ENCODE assay signal across 20 cellular contexts in the genomic region with DNA sequence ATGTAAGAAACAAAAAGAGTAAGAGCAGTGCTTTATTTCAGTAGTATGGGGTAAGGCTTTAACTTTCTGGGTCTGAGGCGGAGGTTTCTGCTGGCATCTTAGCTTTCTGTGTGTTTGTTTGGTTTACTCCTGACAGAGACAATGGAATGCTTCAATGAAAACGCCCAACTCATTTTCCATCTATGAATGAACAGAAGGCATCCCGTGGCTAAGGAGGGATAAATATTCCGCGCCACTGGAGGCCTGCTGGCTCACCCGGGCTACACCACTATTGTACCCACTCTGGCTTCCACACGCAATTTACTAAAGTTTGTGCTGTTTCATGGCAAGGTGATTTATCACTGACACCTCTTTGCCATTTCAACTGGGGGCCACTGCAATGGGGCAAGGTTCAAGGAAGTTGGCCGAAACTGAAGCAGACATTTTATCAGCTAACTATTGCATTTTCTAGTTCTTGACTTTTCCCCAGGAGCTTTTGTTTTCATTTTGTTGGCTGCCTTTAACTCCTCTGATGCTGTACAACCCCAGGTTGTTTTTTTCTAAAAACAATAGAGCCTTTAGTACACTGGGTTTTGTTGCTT. TPM values are rescaled to one million over a fixed set of nuclear protein-coding genes. Genes with fewer than 3 reads are reported as not detected.
"Had no signal": no experiment of that assay in that cellular context is flagged by ENCODE, and none has a peak within 500 bp of the region (broad histone marks: within the 10 kb centered on the region; RNA-seq: fewer than 3 reads in every experiment).

No MANE protein-coding gene starts in this region.

- H3K36me3 ChIP-seq: upper lobe of left lung had no signal

- H3K9me3 ChIP-seq: upper lobe of left lung had no signal

- DNase-seq: activated CD4-positive, alpha-beta T cell treated with anti-CD3 and anti-CD28 coated beads, Interleukin-2, amount 50 U/mL, for 1 hour; activated CD4-positive, CD25-positive, alpha-beta regulatory T cell treated with anti-CD3 and anti-CD28 coated beads, Interleukin-2, amount 50 U/mL, for 72 hours; activated CD8-positive, alpha-beta memory T cell treated with anti-CD3 and anti-CD28 coated beads for 24 hours; activated CD8-positive, alpha-beta memory T cell treated with anti-CD3 and anti-CD28 coated beads, Interleukin-2, amount 50 U/mL, for 48 hours; activated effector memory CD4-positive, alpha-beta T cell treated with Interleukin-2 at 50 U/mL for 16 hours; activated naive CD4-positive, alpha-beta T cell treated with anti-CD3 and anti-CD28 coated beads, Interleukin-2, amount 10 ng/mL, durations not matched to agents 7 days and 5 days; activated naive CD8-positive, alpha-beta T cell treated with anti-CD3 and anti-CD28 coated beads, Interleukin-2, amount 50 U/mL, for 24 hours; activated T-cell treated with anti-CD3 and anti-CD28 coated beads, Interleukin-2, amount 50 U/mL, for 48 hours; foreskin fibroblast; occipital lobe; posterior cingulate gyrus; stimulated activated CD4-positive, alpha-beta T cell treated with anti-CD3 and anti-CD28 coated beads, Interleukin-15, amount 100 ng/mL, for 24 hours; stimulated activated CD4-positive, alpha-beta T cell treated with anti-CD3 and anti-CD28 coated beads, Interleukin-2, amount 100 ng/mL, for 48 hours; T-helper 17 cell; upper lobe of left lung had no signal

- H3K27me3 Mint-ChIP-seq: activated naive CD4-positive, alpha-beta T cell treated with anti-CD3 and anti-CD28 coated beads, Interleukin-2, amount 10 ng/mL, durations not matched to agents 7 days and 5 days; activated naive CD8-positive, alpha-beta T cell treated with anti-CD3 and anti-CD28 coated beads, Interleukin-2, amount 50 U/mL, for 24 hours; stimulated activated naive CD8-positive, alpha-beta T cell treated with anti-CD3 and anti-CD28 coated beads, Interleukin-15, Interleukin-2, amounts not matched to agents 100 ng/mL and 50 ng/mL, for 24 hours; T-helper 17 cell had no signal

- H3K4me1 ChIP-seq: upper lobe of left lung had no signal

- H3K4me3 ChIP-seq: skin epidermis, upper lobe of left lung had no signal

- H3K4me1 Mint-ChIP-seq: activated naive CD4-positive, alpha-beta T cell treated with anti-CD3 and anti-CD28 coated beads, Interleukin-2, amount 10 ng/mL, durations not matched to agents 7 days and 5 days; activated naive CD8-positive, alpha-beta T cell treated with anti-CD3 and anti-CD28 coated beads, Interleukin-2, amount 50 U/mL, for 24 hours; T-helper 17 cell had no signal

- H3K27ac Mint-ChIP-seq: activated naive CD4-positive, alpha-beta T cell treated with anti-CD3 and anti-CD28 coated beads, Interleukin-2, amount 10 ng/mL, durations not matched to agents 7 days and 5 days; activated naive CD8-positive, alpha-beta T cell treated with anti-CD3 and anti-CD28 coated beads, Interleukin-2, amount 50 U/mL, for 24 hours; nephron; stimulated activated naive CD8-positive, alpha-beta T cell treated with anti-CD3 and anti-CD28 coated beads, Interleukin-15, Interleukin-2, amounts not matched to agents 100 ng/mL and 50 ng/mL, for 24 hours; T-helper 17 cell had no signal

- H3K4me3 Mint-ChIP-seq: activated naive CD4-positive, alpha-beta T cell treated with anti-CD3 and anti-CD28 coated beads, Interleukin-2, amount 10 ng/mL, durations not matched to agents 7 days and 5 days; activated naive CD8-positive, alpha-beta T cell treated with anti-CD3 and anti-CD28 coated beads, Interleukin-2, amount 50 U/mL, for 24 hours; nephron; stimulated activated naive CD8-positive, alpha-beta T cell treated with anti-CD3 and anti-CD28 coated beads, Interleukin-15, Interleukin-2, amounts not matched to agents 100 ng/mL and 50 ng/mL, for 24 hours; T-helper 17 cell had no signal

- H3K27me3 ChIP-seq: upper lobe of left lung had no signal

- H3K9me3 Mint-ChIP-seq: activated naive CD4-positive, alpha-beta T cell treated with anti-CD3 and anti-CD28 coated beads, Interleukin-2, amount 10 ng/mL, durations not matched to agents 7 days and 5 days; activated naive CD8-positive, alpha-beta T cell treated with anti-CD3 and anti-CD28 coated beads, Interleukin-2, amount 50 U/mL, for 24 hours; nephron; stimulated activated naive CD8-positive, alpha-beta T cell treated with anti-CD3 and anti-CD28 coated beads, Interleukin-15, Interleukin-2, amounts not matched to agents 100 ng/mL and 50 ng/mL, for 24 hours had no signal

- H3K27ac ChIP-seq: epithelial cell of prostate, upper lobe of left lung, VCaP had no signal

- ATAC-seq: activated naive CD8-positive, alpha-beta T cell treated with anti-CD3 and anti-CD28 coated beads, Interleukin-2, amount 50 U/mL, for 24 hours; T-helper 17 cell had no signal

- H3K36me3 Mint-ChIP-seq: activated naive CD4-positive, alpha-beta T cell treated with anti-CD3 and anti-CD28 coated beads, Interleukin-2, amount 10 ng/mL, durations not matched to agents 7 days and 5 days had no signal

RNA-seq across cellular contexts. Expression of a gene that starts 32.8 kb away (rescaled TPM):
- total RNA-seq: T-helper 17 cell had no signal
